Comparison of ENCODE assay signal across 28 cellular contexts in the genomic region with DNA sequence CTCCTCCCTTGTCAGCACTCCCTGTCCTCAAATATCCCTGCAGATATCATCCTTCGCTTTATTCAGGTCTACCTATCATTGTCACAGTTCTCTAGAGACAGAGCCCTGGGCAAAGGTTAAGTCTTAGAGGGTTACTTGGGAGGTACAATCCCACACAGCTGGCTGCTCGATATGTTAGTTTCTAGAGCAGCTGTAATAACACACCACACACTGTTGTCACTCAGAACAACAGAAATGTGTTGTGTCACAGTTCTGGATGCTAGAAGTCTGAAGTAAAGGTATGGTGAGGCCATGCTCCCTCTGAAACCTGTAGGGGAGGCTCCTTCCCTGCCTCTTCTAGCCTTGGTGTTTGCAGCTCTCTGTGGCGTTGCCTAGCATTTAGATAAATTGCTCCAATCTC.
"Had no signal": no experiment of that assay in that cellular context is flagged by ENCODE, and none has a peak within 500 bp of the region (broad histone marks: within the 10 kb centered on the region; RNA-seq: fewer than 3 reads in every experiment).

No MANE protein-coding gene starts in this region.

- ATAC-seq: activated naive CD8-positive, alpha-beta T cell treated with anti-CD3 and anti-CD28 coated beads, Interleukin-2, amount 50 U/mL, for 24 hours; psoas muscle had no signal

- H3K4me3 Mint-ChIP-seq: activated CD4-positive, alpha-beta memory T cell treated with anti-CD3 and anti-CD28 coated beads for 36 hours; activated CD4-positive, alpha-beta T cell treated with anti-CD3 and anti-CD28 coated beads, Interleukin-2, amount 10 ng/mL, durations not matched to agents 24 days and 14 days; activated naive CD4-positive, alpha-beta T cell treated with anti-CD3 and anti-CD28 coated beads, Interleukin-2, amount 50 U/mL, for 24 hours; activated naive CD8-positive, alpha-beta T cell treated with anti-CD3 and anti-CD28 coated beads, Interleukin-2, amount 50 U/mL, for 24 hours; activated T-cell treated with anti-CD3 and anti-CD28 coated beads, Interleukin-2, amount 50 U/mL, for 24 hours; dendritic cell treated with granulocyte-macrophage colony-stimulating factor and Interleukin-4, amounts not matched to agents 40 ng/mL and 50 ng/mL, for 4 days; nephron had no signal

- DNase-seq: activated CD4-positive, alpha-beta memory T cell treated with anti-CD3 and anti-CD28 coated beads for 36 hours; activated CD4-positive, alpha-beta T cell treated with anti-CD3 and anti-CD28 coated beads, Interleukin-2, amount 10 ng/mL, durations not matched to agents 24 days and 14 days; activated CD4-positive, CD25-positive, alpha-beta regulatory T cell treated with anti-CD3 and anti-CD28 coated beads, Interleukin-2, amount 50 U/mL, for 72 hours; activated CD8-positive, alpha-beta memory T cell treated with anti-CD3 and anti-CD28 coated beads, Interleukin-2, amount 50 U/mL, for 48 hours; activated gamma-delta T cell treated with Interleukin-2 at 50 U/mL for 16 hours; activated naive CD8-positive, alpha-beta T cell treated with anti-CD3 and anti-CD28 coated beads, Interleukin-2, amount 50 U/mL, for 24 hours; activated T-cell treated with anti-CD3 and anti-CD28 coated beads, Interleukin-2, amount 50 U/mL, for 24 hours; amygdala; central memory CD4-positive, alpha-beta T cell; effector CD4-positive, alpha-beta T cell; esophagus squamous epithelium; foreskin melanocyte; heart right ventricle; kidney glomerular epithelial cell; left ventricle myocardium inferior; nucleus accumbens; pancreas; psoas muscle; spleen; stimulated activated naive CD4-positive, alpha-beta T cell; T-helper 2 cell; tibial artery had no signal

- H3K27ac ChIP-seq: breast epithelium, epithelial cell of prostate, esophagus squamous epithelium, heart right ventricle, left ventricle myocardium inferior, pancreas, psoas muscle, spleen, suprapubic skin, tibial artery had no signal

- H3K9me3 ChIP-seq: breast epithelium, esophagus squamous epithelium, heart right ventricle, left ventricle myocardium inferior, pancreas, psoas muscle, spleen, suprapubic skin, tibial artery had no signal

- H3K36me3 ChIP-seq: breast epithelium, esophagus squamous epithelium, heart right ventricle, left ventricle myocardium inferior, pancreas, spleen, suprapubic skin, tibial artery had no signal

- H3K9me3 Mint-ChIP-seq: activated naive CD4-positive, alpha-beta T cell treated with anti-CD3 and anti-CD28 coated beads, Interleukin-2, amount 50 U/mL, for 24 hours; activated naive CD8-positive, alpha-beta T cell treated with anti-CD3 and anti-CD28 coated beads, Interleukin-2, amount 50 U/mL, for 24 hours; dendritic cell treated with granulocyte-macrophage colony-stimulating factor and Interleukin-4, amounts not matched to agents 40 ng/mL and 50 ng/mL, for 4 days had no signal

- H3K4me1 Mint-ChIP-seq: activated CD4-positive, alpha-beta T cell treated with anti-CD3 and anti-CD28 coated beads, Interleukin-2, amount 10 ng/mL, durations not matched to agents 24 days and 14 days; activated naive CD4-positive, alpha-beta T cell treated with anti-CD3 and anti-CD28 coated beads, Interleukin-2, amount 50 U/mL, for 24 hours; activated naive CD8-positive, alpha-beta T cell treated with anti-CD3 and anti-CD28 coated beads, Interleukin-2, amount 50 U/mL, for 24 hours had no signal

- H3K27me3 ChIP-seq: breast epithelium, pancreas, suprapubic skin, tibial artery had no signal

- H3K27ac Mint-ChIP-seq: activated CD4-positive, alpha-beta memory T cell treated with anti-CD3 and anti-CD28 coated beads for 36 hours; activated CD4-positive, alpha-beta T cell treated with anti-CD3 and anti-CD28 coated beads, Interleukin-2, amount 10 ng/mL, durations not matched to agents 24 days and 14 days; activated naive CD4-positive, alpha-beta T cell treated with anti-CD3 and anti-CD28 coated beads, Interleukin-2, amount 50 U/mL, for 24 hours; activated naive CD8-positive, alpha-beta T cell treated with anti-CD3 and anti-CD28 coated beads, Interleukin-2, amount 50 U/mL, for 24 hours; activated T-cell treated with anti-CD3 and anti-CD28 coated beads, Interleukin-2, amount 50 U/mL, for 24 hours; dendritic cell treated with granulocyte-macrophage colony-stimulating factor and Interleukin-4, amounts not matched to agents 40 ng/mL and 50 ng/mL, for 4 days; nephron had no signal

- H3K4me3 ChIP-seq: breast epithelium, esophagus squamous epithelium, heart right ventricle, left ventricle myocardium inferior, pancreas, psoas muscle, spleen, suprapubic skin, tibial artery had no signal

- H3K4me1 ChIP-seq: breast epithelium, esophagus squamous epithelium, heart right ventricle, left ventricle myocardium inferior, pancreas, psoas muscle, spleen, suprapubic skin, tibial artery had no signal
